8 cellular contexts compared by ENCODE assay signal in the genomic region with DNA sequence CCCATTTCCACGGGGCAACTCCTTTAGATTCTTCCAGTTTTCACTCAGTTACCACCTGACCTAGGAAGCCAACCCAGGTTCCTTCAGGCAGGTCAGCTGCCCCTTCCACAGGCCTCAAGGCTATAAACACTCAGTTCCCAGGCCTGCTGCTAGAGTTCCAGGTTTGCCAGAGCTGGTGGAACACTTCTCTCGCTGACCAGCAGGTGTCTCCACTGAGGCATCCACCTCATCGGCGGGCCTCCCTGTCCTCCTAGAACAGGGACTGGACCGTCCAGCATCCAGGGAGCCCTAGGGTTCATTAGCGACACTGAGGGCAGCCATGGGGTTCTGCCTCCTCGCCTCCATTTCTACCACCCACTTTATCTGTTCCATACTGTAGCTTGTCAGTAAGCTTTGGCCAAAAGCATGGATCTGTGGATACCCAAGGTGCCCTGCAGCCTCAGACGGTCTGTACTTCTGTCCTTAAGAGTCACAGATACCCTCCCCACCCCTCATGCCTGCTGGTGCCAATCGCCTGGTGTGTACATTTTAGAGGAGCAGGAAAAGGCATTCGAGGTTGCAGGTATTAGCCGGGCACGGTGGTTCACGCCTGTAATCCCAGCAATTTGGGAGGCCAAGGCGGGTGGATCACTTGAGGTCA. TPM values are rescaled to one million over a fixed set of nuclear protein-coding genes. Genes with fewer than 3 reads are reported as not detected.
DNase-seq lines count a peak whose midpoint lies in the region; ATAC-seq, FAIRE-seq and TF ChIP-seq lines count a peak whose summit lies in the region.

No MANE protein-coding gene starts in this region.

- no peaks in the 10 kb centered on the region for H3K4me1 Mint-ChIP-seq in activated naive CD4-positive, alpha-beta T cell treated with anti-CD3 and anti-CD28 coated beads for 36 hours (ENCODE audit: low read depth)

- CTCF ChIA-PET in activated naive CD4-positive, alpha-beta T cell treated with anti-CD3 and anti-CD28 coated beads for 36 hours (lab: Charles Lee): interaction anchor here (0.5 to 3.0 kb wide), 17 partner anchors 8 to 318 kb away, joined by 3 to 17 read pairs (median 3); partner anchors contain the start of gene XAF1

- no peaks in the 10 kb centered on the region for H3K36me3 Mint-ChIP-seq in activated naive CD4-positive, alpha-beta T cell treated with anti-CD3 and anti-CD28 coated beads for 36 hours (ENCODE audit: low read depth)

- H3K36me3 ChIP-seq in SJCRH30: no peaks in the 10 kb centered on the region; the same call in 1 of the 2 replicates
- no peaks in the 10 kb centered on the region for H3K36me3 ChIP-seq in parathyroid adenoma (ENCODE audit: control insufficient read depth, insufficient read depth, low read length)
- H3K36me3 ChIP-seq in upper lobe of left lung: peaks cover 0 to 3% (median 0%) of the 10 kb centered on the region in 4 donors

- H3K27ac ChIP-seq in SJCRH30 (peak overlapping the region; percentile 39), parathyroid adenoma (no peak overlapping the region), upper lobe of left lung (no peak overlapping the region)

- peaks cover 22% of the 10 kb centered on the region for H3K4me1 ChIP-seq in SJCRH30
- H3K4me1 ChIP-seq in parathyroid adenoma: no peaks in the 10 kb centered on the region
- H3K4me1 ChIP-seq in upper lobe of left lung: peaks cover 0 to 6% (median 3%) of the 10 kb centered on the region in 4 donors

- H3K4me2 ChIP-seq in parathyroid adenoma (ENCODE audit: low read length): no peak overlapping the region

- TF ChIP-seq CTCF in parathyroid adenoma (IDR thresholded peaks at IDR 0.05): peak; percentile 98
- peak; percentile 87 to 96 (median 92) for TF ChIP-seq CTCF in upper lobe of left lung (IDR thresholded peaks at IDR 0.05)

- H3K4me3 ChIP-seq in SJCRH30 (no peak overlapping the region), parathyroid adenoma (ENCODE audit: low read depth, low read length) (no peak overlapping the region), upper lobe of left lung (no peak overlapping the region)

- intact Hi-C loops in activated naive CD4-positive, alpha-beta T cell treated with anti-CD3 and anti-CD28 coated beads for 36 hours (cut with micrococcal nuclease): loop anchor here (5.0 kb wide), 1 partner anchor 74 kb away; no protein-coding TSS in a partner anchor

- no peak overlapping the region for H3K27ac Mint-ChIP-seq in activated naive CD4-positive, alpha-beta T cell treated with anti-CD3 and anti-CD28 coated beads for 36 hours

- TF ChIP-seq POLR2A in upper lobe of left lung (IDR thresholded peaks at IDR 0.05): no peak

- ATAC-seq in upper lobe of left lung (ENCODE audit: low FRiP score in 2 of 2) (peak; percentile 79 to 84), GM18861 (IDR thresholded peaks at IDR 0.05; ENCODE audit: unreplicated experiment) (no peak)

- FAIRE-seq in HTR-8/SVneo (lab: Jason Lieb, UNC): peak; percentile 81

- peak overlapping the region; percentile 9 for H2AFZ ChIP-seq in parathyroid adenoma

- H3K9me3 ChIP-seq in SJCRH30 (replicated peaks) (no peaks in the 10 kb centered on the region), parathyroid adenoma (ENCODE audit: control insufficient read depth, low read length) (no peaks in the 10 kb centered on the region), upper lobe of left lung (no peaks in the 10 kb centered on the region)

- DNase-seq in CMK (ENCODE audit: low read depth) (peak; percentile 21), HTR-8/SVneo (ENCODE audit: insufficient read length, low spot score) (peak; percentile 95), SJCRH30 (peak; percentile 68 to 80), glomerular endothelial cell (ENCODE audit: extremely low read depth, low read depth, low spot score) (peak; percentile 33), upper lobe of left lung (peak in 1 of 2 donors; percentile 85)
- DNase-seq in activated naive CD4-positive, alpha-beta T cell treated with anti-CD3 and anti-CD28 coated beads for 36 hours: peak; percentile 81

- H3K9ac ChIP-seq in parathyroid adenoma: no peak overlapping the region

- 41 to 83% methylated on average over 7 to 14 of the region's 14 CpGs for WGBS in upper lobe of left lung, 2 donors

- no peak for TF ChIP-seq EP300 in upper lobe of left lung (IDR thresholded peaks at IDR 0.05)

- H3K4me3 Mint-ChIP-seq in activated naive CD4-positive, alpha-beta T cell treated with anti-CD3 and anti-CD28 coated beads for 36 hours: no peak overlapping the region

- H3K27me3 ChIP-seq in SJCRH30 (no peaks in the 10 kb centered on the region), parathyroid adenoma (ENCODE audit: control insufficient read depth, insufficient read depth, low read length) (no peaks in the 10 kb centered on the region), upper lobe of left lung (no peaks in the 10 kb centered on the region)

- no peaks in the 10 kb centered on the region for H3K9me3 Mint-ChIP-seq in activated naive CD4-positive, alpha-beta T cell treated with anti-CD3 and anti-CD28 coated beads for 36 hours

- no peaks in the 10 kb centered on the region for H3K79me2 ChIP-seq in parathyroid adenoma

- no peaks in the 10 kb centered on the region for H3K27me3 Mint-ChIP-seq in activated naive CD4-positive, alpha-beta T cell treated with anti-CD3 and anti-CD28 coated beads for 36 hours (ENCODE audit: low read depth)

RNA-seq across cellular contexts. Expression of gene PIMREG, which starts 29.0 kb away (rescaled TPM):
- 87.2 and 94.7 TPM in 2 replicates for total RNA-seq in SJCRH30 (2014; rRNA removed; shearing (Covaris generic))
- 10 to 100 TPM; 18.1 to 19.0 TPM for total RNA-seq in activated naive CD4-positive, alpha-beta T cell treated with anti-CD3 and anti-CD28 coated beads for 36 hours
- total RNA-seq in glomerular endothelial cell (2.8 and 8.2 TPM in 2 replicates), upper lobe of left lung (1 to 10 TPM in 1 of 6 donors, under 1 TPM in 3, not detected in 2; 0.67 to 1.3 (median 0.77) TPM)

RNA-seq across cellular contexts. Expression of gene AIPL1, which starts 38.3 kb away (rescaled TPM):
- 0.42 TPM in 1 of 2 replicates, not detected in the other for total RNA-seq in SJCRH30 (2014; rRNA removed; shearing (Covaris generic))
- total RNA-seq in activated naive CD4-positive, alpha-beta T cell treated with anti-CD3 and anti-CD28 coated beads for 36 hours: not detected
- total RNA-seq in glomerular endothelial cell (not detected in 2 replicates), upper lobe of left lung (not detected)
